ENCODE assay signal across 19 cellular contexts in the genomic region with DNA sequence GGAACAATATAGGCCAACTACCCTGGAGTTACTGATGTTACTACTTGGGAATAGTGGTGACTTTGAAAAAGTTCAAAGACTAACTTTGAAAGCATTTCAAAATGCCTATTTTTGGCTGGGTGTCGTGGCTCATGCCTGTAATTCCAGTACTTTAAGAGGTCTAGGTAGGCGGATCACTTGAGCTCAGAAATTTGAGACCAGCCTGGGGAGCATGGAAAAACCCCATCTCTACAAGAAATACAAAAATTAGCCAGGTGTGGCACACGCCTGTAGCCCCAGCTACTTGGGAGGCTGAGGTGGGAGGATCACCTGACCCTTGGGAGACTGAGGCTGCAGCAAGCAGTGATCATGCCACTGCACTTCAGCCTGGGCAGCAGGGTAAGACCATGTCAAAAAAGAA.
"Had no signal": no experiment of that assay in that cellular context is flagged by ENCODE, and none has a peak within 500 bp of the region (broad histone marks: within the 10 kb centered on the region; RNA-seq: fewer than 3 reads in every experiment).

No MANE protein-coding gene starts in this region.

- H3K79me2 ChIP-seq: parathyroid adenoma had no signal

- H3K36me3 ChIP-seq: esophagus squamous epithelium, neutrophil, sigmoid colon, tibial artery, WERI-Rb-1 had no signal

- H3K4me3 Mint-ChIP-seq: activated T-helper 1 cell treated with anti-CD3 and anti-CD28 coated beads, Interleukin-12 subunit alpha, Interleukin-12 subunit beta, Interleukin-2, Interleukin-4 antibody, amounts not matched to agents 30 ng/mL and 10 ng/mL and 1 ng/mL, durations not matched to agents 14 hours and 24 hours and 36 hours had no signal

- H3K9me3 ChIP-seq: esophagus squamous epithelium, mucosa of descending colon, neutrophil, sigmoid colon, tibial artery had no signal

- H2AFZ ChIP-seq: parathyroid adenoma had no signal

- H3K9me3 Mint-ChIP-seq: immature natural killer cell had no signal

- ATAC-seq: left ventricle myocardium superior, mucosa of descending colon had no signal

- H3K36me3 Mint-ChIP-seq: naive B cell had no signal

- H3K27me3 ChIP-seq: esophagus squamous epithelium, sigmoid colon, tibial artery had no signal

- H3K4me3 ChIP-seq: esophagus squamous epithelium, mucosa of descending colon, sigmoid colon, tibial artery had no signal

- H3K27ac Mint-ChIP-seq: activated naive CD8-positive, alpha-beta T cell; activated T-helper 1 cell treated with anti-CD3 and anti-CD28 coated beads, Interleukin-12 subunit alpha, Interleukin-12 subunit beta, Interleukin-2, Interleukin-4 antibody, amounts not matched to agents 30 ng/mL and 10 ng/mL and 1 ng/mL, durations not matched to agents 14 hours and 24 hours and 36 hours; immature natural killer cell; naive B cell had no signal

- H3K27ac ChIP-seq: esophagus squamous epithelium, neutrophil, parathyroid adenoma, sigmoid colon, tibial artery, WERI-Rb-1 had no signal

- H3K9ac ChIP-seq: parathyroid adenoma had no signal

- DNase-seq: activated CD4-positive, alpha-beta T cell treated with anti-CD3 and anti-CD28 coated beads for 1 hour; dermis blood vessel endothelial cell; effector memory CD4-positive, alpha-beta T cell; esophagus squamous epithelium; immature natural killer cell; left ventricle myocardium superior; mesenchymal stem cell; mucosa of descending colon; naive B cell; sigmoid colon; stimulated activated naive CD4-positive, alpha-beta T cell; tibial artery; WERI-Rb-1 had no signal

- FAIRE-seq: endothelial cell of umbilical vein, urothelium cell line had no signal

- H3K27me3 Mint-ChIP-seq: activated naive CD8-positive, alpha-beta T cell had no signal
